Comparison of ENCODE assay signal across 8 cellular contexts in genomic region chr11:84558085-84558905, GRCh38.
DNase-seq lines count a peak whose midpoint lies in the region; ATAC-seq and TF ChIP-seq lines count a peak whose summit lies in the region.

No MANE protein-coding gene starts in this region.

- no peaks in the 10 kb centered on the region for H3K27me3 ChIP-seq in body of pancreas
- H3K27me3 ChIP-seq in vagina: no peaks in the 10 kb centered on the region

- H3K4me1 ChIP-seq in body of pancreas (no peaks in the 10 kb centered on the region), vagina (no peaks in the 10 kb centered on the region)

- H3K4me3 ChIP-seq in body of pancreas (no peak overlapping the region), vagina (no peak overlapping the region)

- TF ChIP-seq POLR2A in body of pancreas (IDR thresholded peaks at IDR 0.05): no peak
- no peak for TF ChIP-seq POLR2A in vagina (IDR thresholded peaks at IDR 0.05)

- DNase-seq in DMS153 treated with DMSO at 0.1 percent for 48 hours (lab: John Stamatoyannopoulos, UW; ENCODE audit: unreplicated experiment) (peak; percentile 17), NCI-H2227 treated with DMSO at 0.1 percent for 48 hours (lab: John Stamatoyannopoulos, UW) (peak; percentile 19), body of pancreas (peak; percentile 49 to 72 (median 60)), kidney glomerular epithelial cell (lab: John Stamatoyannopoulos, UW) (peak; percentile 44), vagina (ENCODE audit: extremely low spot score in 2 of 2) (no peak), NCI-H187 (lab: John Stamatoyannopoulos, UW) (no peak)

- intact Hi-C loops in body of pancreas (cut with DNase I) (loop anchor here (10.0 kb wide), 1 partner anchor 157 kb away; no protein-coding TSS in a partner anchor), vagina (cut with DNase I) (no loop called here)

- TF ChIP-seq CTCF in body of pancreas (IDR thresholded peaks at IDR 0.05): peak; percentile 76 to 95 (median 82)
- TF ChIP-seq CTCF in vagina (IDR thresholded peaks at IDR 0.05): peak; percentile 14 to 37 (median 32)

- H3K36me3 ChIP-seq in body of pancreas (replicated peaks in 1 of 2; ENCODE audit: insufficient read depth in 1 of 2, low read depth in 2 of 2) (no peaks in the 10 kb centered on the region), vagina (no peaks in the 10 kb centered on the region)

- WGBS in body of pancreas, 2 donors: 27 to 30% methylated on average over 5 of the region's 5 CpGs

- H3K9me3 ChIP-seq in body of pancreas (no peaks in the 10 kb centered on the region), vagina (no peaks in the 10 kb centered on the region)

- ATAC-seq in GM18909 (IDR thresholded peaks at IDR 0.05; ENCODE audit: poor library complexity, unreplicated experiment): peak; percentile 95
- ATAC-seq in HG03039 (IDR thresholded peaks at IDR 0.05; ENCODE audit: unreplicated experiment): peak; percentile 94
- ATAC-seq in body of pancreas: peak; percentile 85

- H3K27ac ChIP-seq in body of pancreas (no peak overlapping the region), vagina (no peak overlapping the region)

Comparison
In these comparisons a context has a peak if more than half of its experiments do, and no peak if none do; other contexts are left out.
1. DNase-seq: peak in DMS153 treated with DMSO at 0.1 percent for 48 hours (single experiment), NCI-H2227 treated with DMSO at 0.1 percent for 48 hours (single experiment), body of pancreas (4 of 4) and kidney glomerular epithelial cell (single experiment); none in vagina (0 of 2) and NCI-H187 (0 of 2).
2. Peak in every context shown above with its lines, with median percentiles within 50 percentile points of each other: ATAC-seq.